ENCODE assay signal across 8 cellular contexts in the genomic region with DNA sequence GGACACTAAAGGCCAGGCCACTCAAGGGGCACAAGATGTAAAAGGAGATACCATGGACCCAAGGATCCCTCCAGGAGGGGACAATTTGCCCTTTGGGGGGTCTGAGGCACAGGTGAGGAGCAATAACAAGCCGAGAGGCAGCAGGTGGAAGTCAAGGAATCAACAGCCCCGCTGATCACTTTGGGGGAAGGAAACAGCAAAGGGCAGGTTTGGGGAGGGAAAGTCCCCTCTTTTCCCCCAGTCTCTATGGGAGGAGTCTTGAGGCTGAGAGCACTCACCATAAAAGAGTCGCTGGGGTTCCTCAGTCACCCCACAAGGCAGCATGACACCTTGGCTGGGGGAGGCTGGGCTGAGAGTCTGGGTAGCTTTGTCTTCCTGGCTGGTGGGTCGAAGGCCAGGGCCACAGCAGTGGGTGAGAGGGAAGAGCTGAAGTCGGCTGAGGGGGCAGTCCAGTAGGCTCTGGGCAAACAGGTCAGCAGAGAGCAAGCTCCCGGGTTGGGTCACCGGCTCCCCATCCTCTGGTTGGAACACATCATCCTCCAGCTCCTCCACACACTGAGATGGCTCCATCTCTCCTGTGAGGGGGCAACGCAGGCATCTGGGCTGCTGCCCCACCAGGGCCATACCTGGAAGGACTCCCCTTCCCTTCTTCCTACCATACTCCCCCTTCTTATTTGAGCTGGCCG. TPM values are rescaled to one million over a fixed set of nuclear protein-coding genes. Genes with fewer than 3 reads are reported as not detected.
DNase-seq lines count a peak whose midpoint lies in the region; ATAC-seq and TF ChIP-seq lines count a peak whose summit lies in the region.

No MANE protein-coding gene starts in this region.

- TF ChIP-seq CTCF in right atrium auricular region (IDR thresholded peaks at IDR 0.05) (no peak), vagina (IDR thresholded peaks at IDR 0.05) (no peak), BE2C (IDR thresholded peaks at IDR 0.05; ENCODE audit: low read depth, low read length) (no peak)

- peaks cover 10% of the 10 kb centered on the region for H3K27me3 Mint-ChIP-seq in activated CD8-positive, alpha-beta memory T cell treated with anti-CD3 and anti-CD28 coated beads, Interleukin-2, amount 10 ng/mL, durations not matched to agents 7 days and 5 days

- no peaks in the 10 kb centered on the region for H3K9me3 Mint-ChIP-seq in activated CD8-positive, alpha-beta memory T cell treated with anti-CD3 and anti-CD28 coated beads, Interleukin-2, amount 10 ng/mL, durations not matched to agents 7 days and 5 days (ENCODE audit: low read depth)

- ATAC-seq in left cardiac atrium (no peak), HG03432 (IDR thresholded peaks at IDR 0.05; ENCODE audit: unreplicated experiment) (no peak)
- peak; percentile 6 for ATAC-seq in activated CD8-positive, alpha-beta memory T cell treated with anti-CD3 and anti-CD28 coated beads, Interleukin-2, amount 10 ng/mL, durations not matched to agents 7 days and 5 days

- no peak for TF ChIP-seq POLR2A in vagina (IDR thresholded peaks at IDR 0.05)

- H3K27me3 ChIP-seq in right atrium auricular region (no peaks in the 10 kb centered on the region), muscle layer of duodenum (ENCODE audit: low read depth, low read length) (no peaks in the 10 kb centered on the region), vagina (no peaks in the 10 kb centered on the region), BE2C (no peaks in the 10 kb centered on the region)

- H3K27ac Mint-ChIP-seq in activated CD8-positive, alpha-beta memory T cell treated with anti-CD3 and anti-CD28 coated beads, Interleukin-2, amount 10 ng/mL, durations not matched to agents 7 days and 5 days = peak overlapping the region; percentile 76

- intact Hi-C loops in left cardiac atrium (cut with DNase I) (loop anchor here (5.0 to 10.0 kb wide), 2 partner anchors 58 to 59 kb away; partner anchors contain the start of gene BUB1B (in 1 of the 2)), vagina (cut with DNase I) (no loop called here)

- H3K36me3 Mint-ChIP-seq in activated CD8-positive, alpha-beta memory T cell treated with anti-CD3 and anti-CD28 coated beads, Interleukin-2, amount 10 ng/mL, durations not matched to agents 7 days and 5 days = no peaks in the 10 kb centered on the region

- H3K4me3 ChIP-seq in right atrium auricular region (no peak overlapping the region), muscle layer of duodenum (ENCODE audit: low read depth in 1 of 2, low read length in 2 of 2) (peak overlapping the region in 1 of 2 donors; percentile 0), vagina (no peak overlapping the region), BE2C (ENCODE audit: low read depth, low read length) (no peak overlapping the region)

- H3K4me1 Mint-ChIP-seq in activated CD8-positive, alpha-beta memory T cell treated with anti-CD3 and anti-CD28 coated beads, Interleukin-2, amount 10 ng/mL, durations not matched to agents 7 days and 5 days = peaks cover 65% of the 10 kb centered on the region

- DNase-seq in right atrium auricular region (ENCODE audit: low spot score) (no peak), left cardiac atrium (no peak), vagina (ENCODE audit: extremely low spot score in 2 of 2) (no peak), kidney glomerular epithelial cell (lab: John Stamatoyannopoulos, UW) (no peak), BE2C (no peak)
- DNase-seq in activated CD8-positive, alpha-beta memory T cell treated with anti-CD3 and anti-CD28 coated beads, Interleukin-2, amount 10 ng/mL, durations not matched to agents 7 days and 5 days = peak; percentile 60

- peak overlapping the region; percentile 38 to 78 for H3K27ac ChIP-seq in right atrium auricular region
- peak overlapping the region; percentile 78 for H3K27ac ChIP-seq in muscle layer of duodenum (ENCODE audit: low read length)
- peak overlapping the region; percentile 96 for H3K27ac ChIP-seq in vagina

- no peaks in the 10 kb centered on the region for H3K9me3 ChIP-seq in right atrium auricular region
- no peaks in the 10 kb centered on the region for H3K9me3 ChIP-seq in muscle layer of duodenum (ENCODE audit: control insufficient read depth in 1 of 2, low read length in 2 of 2)
- no peaks in the 10 kb centered on the region for H3K9me3 ChIP-seq in vagina
- no peaks in the 10 kb centered on the region for H3K9me3 ChIP-seq in BE2C

- no peak overlapping the region for H3K4me3 Mint-ChIP-seq in activated CD8-positive, alpha-beta memory T cell treated with anti-CD3 and anti-CD28 coated beads, Interleukin-2, amount 10 ng/mL, durations not matched to agents 7 days and 5 days

- no peaks in the 10 kb centered on the region for H3K36me3 ChIP-seq in right atrium auricular region
- no peaks in the 10 kb centered on the region for H3K36me3 ChIP-seq in muscle layer of duodenum (ENCODE audit: control insufficient read depth in 1 of 2, insufficient read depth in 2 of 2, low read length in 2 of 2)
- no peaks in the 10 kb centered on the region for H3K36me3 ChIP-seq in vagina
- H3K36me3 ChIP-seq in BE2C = no peaks in the 10 kb centered on the region

- H3K4me1 ChIP-seq in right atrium auricular region (peaks cover 0 to 81% of the 10 kb centered on the region in 2 donors), muscle layer of duodenum (ENCODE audit: control insufficient read depth in 1 of 2, insufficient read depth in 2 of 2, low read length in 2 of 2) (peaks cover 51 to 80% of the 10 kb centered on the region in 2 donors), vagina (peaks cover 86% of the 10 kb centered on the region), BE2C (peaks cover 31% of the 10 kb centered on the region)

- CTCF ChIA-PET in activated CD8-positive, alpha-beta memory T cell treated with anti-CD3 and anti-CD28 coated beads, Interleukin-2, amount 10 ng/mL, durations not matched to agents 7 days and 5 days (lab: Charles Lee) = interaction anchor here (0.8 to 22.2 kb wide), 26 partner anchors 9 to 322 kb away, joined by 3 to 324 read pairs (median 4); partner anchors contain the start of genes BUB1B, PLCB2 and SRP14

RNA-seq across cellular contexts. Expression of gene BMF, which starts 3.0 kb away (rescaled TPM):
- 1 to 10 TPM; 1.3 to 3.0 TPM for total RNA-seq in right atrium auricular region
- total RNA-seq in left cardiac atrium = 1 to 10 TPM; 1.9 to 5.0 TPM
- 10 to 100 TPM in 1 of 2 experiments, 1 to 10 TPM in 1; 3.6 to 13.0 TPM for total RNA-seq in activated CD8-positive, alpha-beta memory T cell treated with anti-CD3 and anti-CD28 coated beads, Interleukin-2, amount 10 ng/mL, durations not matched to agents 7 days and 5 days
- total RNA-seq in vagina = 2.9 TPM
- polyA plus RNA-seq in BE2C (2012; ENCODE audit: insufficient read depth, insufficient read length, low read depth) = 17.1 TPM

RNA-seq across cellular contexts. Expression of gene BUB1B, which starts 55.2 kb away (rescaled TPM):
- total RNA-seq in right atrium auricular region (1 to 10 TPM in 1 of 2 donors, under 1 TPM in 1; 0.39 to 2.1 TPM), left cardiac atrium (1 to 10 TPM in 1 of 2 donors, under 1 TPM in 1; 0.71 to 1.3 TPM), vagina (5.6 TPM)
- 100 to 1,000 TPM in 1 of 2 experiments, 10 to 100 TPM in 1; 89.5 to 107 TPM for total RNA-seq in activated CD8-positive, alpha-beta memory T cell treated with anti-CD3 and anti-CD28 coated beads, Interleukin-2, amount 10 ng/mL, durations not matched to agents 7 days and 5 days
- polyA plus RNA-seq in BE2C (2012; ENCODE audit: insufficient read depth, insufficient read length, low read depth) = 7.8 TPM

Comparison
In these comparisons a context has a peak if more than half of its experiments do, and no peak if none do; other contexts are left out.
1. RNA of gene BUB1B, which starts 55.2 kb away (total RNA-seq): 89.5 to 107 TPM in activated CD8-positive, alpha-beta memory T cell treated with anti-CD3 and anti-CD28 coated beads, Interleukin-2, amount 10 ng/mL, durations not matched to agents 7 days and 5 days; 5.6 TPM in vagina (single experiment), 0.39 to 2.1 TPM in right atrium auricular region and 0.71 to 1.3 TPM in left cardiac atrium; every median in the first group is over 10 times any median in the second.
2. Peak in every context shown above with its lines, with median percentiles within 50 percentile points of each other: H3K27ac ChIP-seq.